Comparison of ENCODE assay signal across 21 cellular contexts in genomic region chr13:33231339-33231738, GRCh38. TPM values are rescaled to one million over a fixed set of nuclear protein-coding genes. Genes with fewer than 3 reads are reported as not detected.
DNase-seq lines count a peak whose midpoint lies in the region; ATAC-seq, FAIRE-seq and TF ChIP-seq lines count a peak whose summit lies in the region.
"Had no signal": no experiment of that assay in that cellular context is flagged by ENCODE, and none has a peak within 500 bp of the region (broad histone marks: within the 10 kb centered on the region; RNA-seq: fewer than 3 reads in every experiment).

No MANE protein-coding gene starts in this region.

- no peak for FAIRE-seq in astrocyte (lab: Jason Lieb, UNC)
- FAIRE-seq: GM18507, islet of Langerhans had no signal

- H3K4me1 Mint-ChIP-seq in astrocyte (ENCODE audit: low read depth, unreplicated experiment) = peaks cover 43% of the 10 kb centered on the region

- no TSS peak for BruUV-seq in OCI-LY7 (replicated peaks; lab: Mats Ljungman, UMichigan)

- CTCF ChIA-PET in SK-N-SH (lab: Yijun Ruan, JAX) = interaction anchor here (1.4 kb wide), 1 partner anchor 20 kb away, joined by 4 read pairs; no protein-coding TSS in a partner anchor
- CTCF ChIA-PET in OCI-LY7 (lab: Charles Lee; ENCODE audit: unreplicated experiment) = no interaction called here

- peaks cover 23 to 67% of the 10 kb centered on the region in 2 experiments for H3K4me1 ChIP-seq in SK-N-SH (ENCODE audit: control insufficient read depth in 1 of 2, insufficient read depth in 2 of 2, low read depth in 1 of 2, low read length in 1 of 2)
- peaks cover 51% of the 10 kb centered on the region for H3K4me1 ChIP-seq in astrocyte (ENCODE audit: insufficient read depth, low read length)
- H3K4me1 ChIP-seq in esophagus squamous epithelium = peaks cover 0 to 68% (median 24%) of the 10 kb centered on the region in 3 donors
- H3K4me1 ChIP-seq in OCI-LY7 (ENCODE audit: insufficient read depth, low read length, poor library complexity, severe bottlenecking) = no peaks in the 10 kb centered on the region

- TF ChIP-seq POLR2A in esophagus squamous epithelium (IDR thresholded peaks at IDR 0.05) = no peak

- peaks cover 0 to 10% of the 10 kb centered on the region in 2 experiments for H3K36me3 ChIP-seq in SK-N-SH (replicated peaks in 1 of 2; ENCODE audit: control insufficient read depth in 1 of 2, insufficient read depth in 2 of 2, low read length in 1 of 2)
- peaks cover 3% of the 10 kb centered on the region for H3K36me3 ChIP-seq in astrocyte (ENCODE audit: insufficient read depth, low read length)
- H3K36me3 ChIP-seq in esophagus squamous epithelium = peaks cover 0 to 6% (median 0%) of the 10 kb centered on the region in 3 donors
- no peaks in the 10 kb centered on the region for H3K36me3 ChIP-seq in OCI-LY7 (ENCODE audit: insufficient read depth, low read length)
- H3K36me3 ChIP-seq: transverse colon had no signal

- H2AFZ ChIP-seq in SK-N-SH (ENCODE audit: low read depth) (no peak overlapping the region), astrocyte (ENCODE audit: low read depth, low read length) (no peak overlapping the region), OCI-LY7 (ENCODE audit: low read length) (no peak overlapping the region)

- no peak overlapping the region for H3K4me3 ChIP-seq in SK-N-SH (ENCODE audit: low read depth in 2 of 2, low read length in 1 of 2)
- no peak overlapping the region for H3K4me3 ChIP-seq in astrocyte (ENCODE audit: insufficient read depth, low read depth, low read length)
- no peak overlapping the region for H3K4me3 ChIP-seq in esophagus squamous epithelium
- no peak overlapping the region for H3K4me3 ChIP-seq in OCI-LY7 (ENCODE audit: low read depth, low read length, poor library complexity, severe bottlenecking)
- H3K4me3 ChIP-seq: transverse colon had no signal

- H3K4me3 Mint-ChIP-seq in astrocyte (ENCODE audit: unreplicated experiment) = no peak overlapping the region

- H3K79me2 ChIP-seq in SK-N-SH (ENCODE audit: insufficient read depth) (peaks cover 52% of the 10 kb centered on the region), astrocyte (ENCODE audit: insufficient read depth, low read length) (peaks cover 86% of the 10 kb centered on the region), OCI-LY7 (ENCODE audit: insufficient read depth, low read depth, low read length) (no peaks in the 10 kb centered on the region)

- H3K36me3 Mint-ChIP-seq in astrocyte (ENCODE audit: low read depth, unreplicated experiment) = peaks cover 7% of the 10 kb centered on the region

- TF ChIP-seq EP300 in SK-N-SH (IDR thresholded peaks at IDR 0.05; ENCODE audit: borderline replicate concordance in 1 of 2, low read depth in 1 of 2, low read length in 1 of 2) = no peak

- TF ChIP-seq CTCF in SK-N-SH (IDR thresholded peaks at IDR 0.05) (no peak), astrocyte (IDR thresholded peaks at IDR 0.05; ENCODE audit: insufficient read depth, low read depth, low read length) (no peak), esophagus squamous epithelium (IDR thresholded peaks at IDR 0.05) (no peak), OCI-LY7 (conservative IDR thresholded peaks at IDR 0.05; ENCODE audit: low read length) (no peak)

- H3F3A ChIP-seq in SK-N-SH (replicated peaks; ENCODE audit: insufficient read depth) = peaks cover 48% of the 10 kb centered on the region

- no peak for DNase-seq in SK-N-SH
- no peak for DNase-seq in astrocyte (ENCODE audit: low read depth)
- no peak for DNase-seq in esophagus squamous epithelium (lab: John Stamatoyannopoulos, UW)
- DNase-seq in OCI-LY7 (ENCODE audit: low spot score) = no peak
- DNase-seq in glomerular visceral epithelial cell (ENCODE audit: extremely low spot score) = no peak
- DNase-seq: activated CD4-positive, alpha-beta T cell treated with anti-CD3 and anti-CD28 coated beads, Interleukin-2, amount 50 U/mL, for 4 hours; Caco-2; effector CD8-positive, alpha-beta T cell; Kasumi-1; NCI-H1105; NCI-H524; SIG-M5; stimulated activated CD4-positive, alpha-beta T cell treated with anti-CD3 and anti-CD28 coated beads, Interleukin-15, amount 100 ng/mL, for 24 hours; T-helper 2 cell; transverse colon had no signal

- 95% methylated on average over 2 of the region's 4 CpGs for WGBS in SK-N-SH (ENCODE audit: low lambda C conversion rate)
- 77 to 93% methylated on average over 3 of the region's 4 CpGs for WGBS in esophagus squamous epithelium, 2 donors

- no peaks in the 10 kb centered on the region for H3K27me3 Mint-ChIP-seq in astrocyte (ENCODE audit: low read depth, unreplicated experiment)

- H3K4me2 ChIP-seq in SK-N-SH (peak overlapping the region; percentile 60; the same call in 1 of the 2 replicates), astrocyte (ENCODE audit: low read length) (no peak overlapping the region), OCI-LY7 (ENCODE audit: low read length) (no peak overlapping the region)

- no peaks in the 10 kb centered on the region for H4K20me1 ChIP-seq in SK-N-SH (ENCODE audit: insufficient read depth)
- no peaks in the 10 kb centered on the region for H4K20me1 ChIP-seq in astrocyte (ENCODE audit: insufficient read depth, low read length)
- no peaks in the 10 kb centered on the region for H4K20me1 ChIP-seq in OCI-LY7 (ENCODE audit: insufficient read depth, low read length)

- peak overlapping the region in 1 of 2 experiments; percentile 97; a peak in 2 of 4 replicates for H3K27ac ChIP-seq in SK-N-SH (ENCODE audit: low read depth in 2 of 2, low read length in 1 of 2)
- H3K27ac ChIP-seq in astrocyte (ENCODE audit: low read depth, low read length) = peak overlapping the region; percentile 92
- peak overlapping the region; percentile 82 for H3K27ac ChIP-seq in layer of hippocampus (ENCODE audit: low read depth, low read length)
- peak overlapping the region; percentile 87 for H3K27ac ChIP-seq in temporal lobe (ENCODE audit: low read depth, low read length)
- H3K27ac ChIP-seq in esophagus squamous epithelium = peak overlapping the region in 2 of 4 donors; percentile 72 to 73
- H3K27ac ChIP-seq in OCI-LY7 (ENCODE audit: low read depth, low read length, poor library complexity, severe bottlenecking) = no peak overlapping the region
- H3K27ac ChIP-seq: 22Rv1 had no signal

- H3K9ac ChIP-seq in SK-N-SH = no peak overlapping the region
- peak overlapping the region; percentile 76 for H3K9ac ChIP-seq in astrocyte (ENCODE audit: low read length)

- ATAC-seq in SK-N-SH treated with all-trans-retinoic acid at 6 μM for 48 hours = no peak

- H3K27ac Mint-ChIP-seq in astrocyte (ENCODE audit: unreplicated experiment) = no peak overlapping the region

- H3K9me2 ChIP-seq in SK-N-SH (no peaks in the 10 kb centered on the region), OCI-LY7 (ENCODE audit: insufficient read depth, low read length) (no peaks in the 10 kb centered on the region)

- POLR2A ChIA-PET in SK-N-SH (lab: Yijun Ruan, JAX) = no interaction called here
- POLR2A ChIA-PET in OCI-LY7 (lab: Charles Lee) = interaction anchor here (0.6 kb wide), 1 partner anchor 303 kb away, joined by 3 read pairs; no protein-coding TSS in a partner anchor

- intact Hi-C loops in esophagus squamous epithelium (cut with DNase I) (no loop called here), OCI-LY7 (cut with micrococcal nuclease; ENCODE audit: unreplicated experiment) (no loop called here)

- no peak for TF ChIP-seq RAD21 in SK-N-SH (IDR thresholded peaks at IDR 0.05; ENCODE audit: low read length)

- no peaks in the 10 kb centered on the region for H3K9me3 ChIP-seq in SK-N-SH
- no peaks in the 10 kb centered on the region for H3K9me3 ChIP-seq in astrocyte (ENCODE audit: insufficient read depth, low read depth, low read length)
- peaks cover 0 to 4% (median 0%) of the 10 kb centered on the region in 3 donors for H3K9me3 ChIP-seq in esophagus squamous epithelium
- no peaks in the 10 kb centered on the region for H3K9me3 ChIP-seq in OCI-LY7 (ENCODE audit: low read length)

- H3K27me3 ChIP-seq in SK-N-SH (ENCODE audit: insufficient read depth) (no peaks in the 10 kb centered on the region), astrocyte (ENCODE audit: insufficient read depth, low read length) (no peaks in the 10 kb centered on the region), layer of hippocampus (ENCODE audit: control insufficient read depth, insufficient read depth, low read length) (no peaks in the 10 kb centered on the region), esophagus squamous epithelium (no peaks in the 10 kb centered on the region)
- H3K27me3 ChIP-seq: transverse colon had no signal

- peaks cover 2% of the 10 kb centered on the region for H3K9me3 Mint-ChIP-seq in astrocyte (ENCODE audit: unreplicated experiment)

TF ChIP-seq in SK-N-SH, 30 proteins besides CTCF, POLR2A, EP300 and RAD21 (continues in another document):
- TF ChIP-seq POLR2AphosphoS5 (IDR thresholded peaks at IDR 0.05; ENCODE audit: low read depth, low read length) (no peak), GABPA (IDR thresholded peaks at IDR 0.05; ENCODE audit: low read depth) (no peak), FOSL2 (IDR thresholded peaks at IDR 0.05; ENCODE audit: borderline replicate concordance, low read depth) (no peak)

TF ChIP-seq in SK-N-SH treated with all-trans-retinoic acid at 6 μM for 48 hours, 23 proteins besides CTCF, POLR2A, EP300 and RAD21:
- TF ChIP-seq ZNF565 (CRISPR knock-in tag; conservative IDR thresholded peaks at IDR 0.05; ENCODE audit: low read depth) = no peak
- TF ChIP-seq TCF4 (CRISPR knock-in tag; IDR thresholded peaks at IDR 0.05; ENCODE audit: borderline replicate concordance) = no peak
- TF ChIP-seq CREB5 (CRISPR knock-in tag; IDR thresholded peaks at IDR 0.05; ENCODE audit: low read depth) = no peak
- no peak for TF ChIP-seq ESRRG (CRISPR knock-in tag; IDR thresholded peaks at IDR 0.05)
- no peak for TF ChIP-seq CSDC2 (CRISPR knock-in tag; IDR thresholded peaks at IDR 0.05)
- TF ChIP-seq ZNF70 (CRISPR knock-in tag; IDR thresholded peaks at IDR 0.05) = no peak
- no peak for TF ChIP-seq GLIS3 (CRISPR knock-in tag; IDR thresholded peaks at IDR 0.05)

RNA-seq across cellular contexts. Expression of gene STARD13, which starts 54.2 kb away (rescaled TPM):
- 5.7 and 6.6 TPM in 2 replicates for polyA plus RNA-seq in SK-N-SH (2012; rRNA removed)
- polyA plus RNA-seq in SK-N-SH (2012; cell fraction: cytosol; rRNA removed) = 4.8 TPM in 2 replicates
- polyA plus RNA-seq in SK-N-SH (2012; cell fraction: nucleus; rRNA removed) = 11.0 and 14.0 TPM in 2 replicates
- total RNA-seq in astrocyte (28.7 and 30.1 TPM in 2 replicates), temporal lobe (7.1 TPM), esophagus squamous epithelium (10 to 100 TPM in 1 of 4 donors, 1 to 10 TPM in 3; 1.3 to 18.7 (median 4.4) TPM), OCI-LY7 (2022) (0.48 and 0.57 TPM in 2 replicates)
- 0.39 TPM in 1 of 2 replicates, not detected in the other for total RNA-seq in OCI-LY7 (2014; rRNA removed; shearing (Covaris generic))
